Comparison of ENCODE assay signal across 21 cellular contexts in genomic region chr2:38033651-38034050, GRCh38. TPM values are rescaled to one million over a fixed set of nuclear protein-coding genes. Genes with fewer than 3 reads are reported as not detected.
DNase-seq lines count a peak whose midpoint lies in the region; ATAC-seq, FAIRE-seq and TF ChIP-seq lines count a peak whose summit lies in the region.
"Had no signal": no experiment of that assay in that cellular context is flagged by ENCODE, and none has a peak within 500 bp of the region (broad histone marks: within the 10 kb centered on the region; RNA-seq: fewer than 3 reads in every experiment).

No MANE protein-coding gene starts in this region.

- no peaks in the 10 kb centered on the region for H3K9me3 Mint-ChIP-seq in mesothelial cell of epicardium
- H3K9me3 Mint-ChIP-seq: CD4-positive, alpha-beta memory T cell; GM23338; HFFc6 had no signal

- H3K36me3 Mint-ChIP-seq in mesothelial cell of epicardium: no peaks in the 10 kb centered on the region
- H3K36me3 Mint-ChIP-seq: CD4-positive, alpha-beta memory T cell had no signal

- TF ChIP-seq CTCF in mesothelial cell of epicardium (IDR thresholded peaks at IDR 0.05; ENCODE audit: unreplicated experiment): no peak

- FAIRE-seq in TTC549 (lab: Jason Lieb, UNC) (peak; percentile 45), endometrium (lab: Jason Lieb, UNC) (peak; percentile 60)
- FAIRE-seq: A204.1, HTR-8/SVneo, K562 had no signal

- ATAC-seq in GM21737 (IDR thresholded peaks at IDR 0.05; ENCODE audit: unreplicated experiment) (no peak), GM19324 (IDR thresholded peaks at IDR 0.05; ENCODE audit: low FRiP score, unreplicated experiment) (no peak)
- ATAC-seq: GM23338, HCT116, K562 had no signal

- H3K27me3 Mint-ChIP-seq in mesothelial cell of epicardium (ENCODE audit: low read depth): peaks cover 19% of the 10 kb centered on the region

- H3K27ac Mint-ChIP-seq in mesothelial cell of epicardium: no peak overlapping the region
- H3K27ac Mint-ChIP-seq: CD14-positive monocyte; CD4-positive, alpha-beta memory T cell; GM23338; HFFc6 had no signal

- DNase-seq in fibroblast of peridontal ligament (ENCODE audit: extremely low read depth): peak; percentile 81
- DNase-seq in mesothelial cell of epicardium (ENCODE audit: low spot score in 2 of 2, unreplicated experiment in 2 of 2): no peak
- no peak for DNase-seq in NCI-H1105 (lab: John Stamatoyannopoulos, UW)
- DNase-seq: ACHN; CD4-positive, alpha-beta memory T cell; DMS153; DMS79; GDM1; H7; HFFc6; IMR-90 had no signal

- no peak overlapping the region for H3K4me3 Mint-ChIP-seq in mesothelial cell of epicardium
- H3K4me3 Mint-ChIP-seq: CD4-positive, alpha-beta memory T cell; GM23338; HFFc6 had no signal

- peaks cover 16% of the 10 kb centered on the region for H3K4me1 Mint-ChIP-seq in mesothelial cell of epicardium

RNA-seq across cellular contexts. Expression of gene CYP1B1, which starts 42.3 kb away (rescaled TPM):
- total RNA-seq in mesothelial cell of epicardium: 50.4 to 55.6 TPM (median 54.5 TPM) in 3 replicates
